ENCODE assay signal across 8 cellular contexts in genomic region chr17:68291836-68292688, GRCh38. TPM values are rescaled to one million over a fixed set of nuclear protein-coding genes. Genes with fewer than 3 reads are reported as not detected.
DNase-seq lines count a peak whose midpoint lies in the region; ATAC-seq and TF ChIP-seq lines count a peak whose summit lies in the region.

No MANE protein-coding gene starts in this region.

- TF ChIP-seq CTCF in HL-60 (IDR thresholded peaks at IDR 0.05; ENCODE audit: insufficient read depth, low read length) (no peak), PC-3 (conservative IDR thresholded peaks at IDR 0.05; ENCODE audit: low read depth, low read length) (peak; percentile 58), nephron progenitor cell (IDR thresholded peaks at IDR 0.05) (no peak)

- H3K79me2 ChIP-seq in PC-3 (ENCODE audit: low read length) = no peaks in the 10 kb centered on the region

- H4K20me1 ChIP-seq in PC-3 (ENCODE audit: low read length) = no peaks in the 10 kb centered on the region

- ATAC-seq in GM19467 (IDR thresholded peaks at IDR 0.05; ENCODE audit: unreplicated experiment) (peak; percentile 52), PC-3 (peak; percentile 78)
- ATAC-seq in activated T-cell treated with anti-CD3 and anti-CD28 coated beads, Interleukin-2, amount 50 U/mL, for 72 hours (replicated peaks in 1 of 2) = peak; percentile 67 to 71
- ATAC-seq in stimulated activated naive CD8-positive, alpha-beta T cell treated with anti-CD3 and anti-CD28 coated beads, Interleukin-15, amount 100 ng/mL, for 72 hours = peak; percentile 79

- no peaks in the 10 kb centered on the region for H3K27me3 Mint-ChIP-seq in activated T-cell treated with anti-CD3 and anti-CD28 coated beads, Interleukin-2, amount 50 U/mL, for 72 hours (ENCODE audit: low read depth)
- H3K27me3 Mint-ChIP-seq in nephron progenitor cell (ENCODE audit: low read depth, poor library complexity) = peaks cover 77% of the 10 kb centered on the region
- H3K27me3 Mint-ChIP-seq in stimulated activated naive CD8-positive, alpha-beta T cell treated with anti-CD3 and anti-CD28 coated beads, Interleukin-15, amount 100 ng/mL, for 72 hours = no peaks in the 10 kb centered on the region

- peak overlapping the region; percentile 76 for H2AFZ ChIP-seq in PC-3 (ENCODE audit: low read length)

- BruUV-seq in PC-3 (replicated peaks; lab: Mats Ljungman, UMichigan) = no TSS peak

- H3K27me3 ChIP-seq in HL-60 (ENCODE audit: insufficient read depth, poor library complexity, severe bottlenecking) = no peaks in the 10 kb centered on the region
- 0 out of 2 replicates have a peak, but pooled peaks cover 3% of the 10 kb centered on the region for H3K27me3 ChIP-seq in PC-3 (ENCODE audit: low read length)

- CTCF ChIA-PET in PC-3 (lab: Charles Lee) = interaction anchor here (0.5 kb wide), 1 partner anchor 60 kb away, joined by 6 read pairs; no protein-coding TSS in a partner anchor

- peaks cover 0 to 3% of the 10 kb centered on the region in 2 donors for H3K36me3 Mint-ChIP-seq in activated T-cell treated with anti-CD3 and anti-CD28 coated beads, Interleukin-2, amount 50 U/mL, for 72 hours (ENCODE audit: insufficient read depth in 2 of 2)
- no peaks in the 10 kb centered on the region for H3K36me3 Mint-ChIP-seq in nephron progenitor cell (ENCODE audit: low read depth)

- H3K36me3 ChIP-seq in PC-3 (ENCODE audit: low read depth, low read length) = no peaks in the 10 kb centered on the region

- no peaks in the 10 kb centered on the region for H3F3A ChIP-seq in PC-3 (ENCODE audit: low read length, unreplicated experiment)

- H3K4me2 ChIP-seq in PC-3 (ENCODE audit: low read length) = peak overlapping the region; percentile 97

- POLR2A ChIA-PET in PC-3 (lab: Charles Lee; ENCODE audit: unreplicated experiment) = interaction anchor here (0.6 kb wide), 1 partner anchor 42 kb away, joined by 3 read pairs; no protein-coding TSS in a partner anchor

- H3K4me3 ChIP-seq in HL-60 (replicated peaks; ENCODE audit: insufficient read depth, low read length) (peak overlapping the region; percentile 47), PC-3 (ENCODE audit: low read length) (peak overlapping the region; percentile 75)

- DNase-seq in COLO829 (ENCODE audit: low spot score) = peak; percentile 44
- peak; percentile 98 to 99 for DNase-seq in HL-60 (ENCODE audit: low read depth in 1 of 2, low spot score in 1 of 2)
- DNase-seq in PC-3 = peak; percentile 87
- DNase-seq in activated T-cell treated with anti-CD3 and anti-CD28 coated beads, Interleukin-2, amount 50 U/mL, for 72 hours = peak; percentile 88
- peak; percentile 39 for DNase-seq in fibroblast of peridontal ligament (ENCODE audit: extremely low read depth)
- DNase-seq in nephron progenitor cell = peak; percentile 75
- peak; percentile 88 to 93 for DNase-seq in stimulated activated naive CD8-positive, alpha-beta T cell treated with anti-CD3 and anti-CD28 coated beads, Interleukin-15, amount 100 ng/mL, for 72 hours

- peak overlapping the region; percentile 87 to 100 for H3K4me3 Mint-ChIP-seq in activated T-cell treated with anti-CD3 and anti-CD28 coated beads, Interleukin-2, amount 50 U/mL, for 72 hours
- peak overlapping the region; percentile 80 for H3K4me3 Mint-ChIP-seq in nephron progenitor cell
- H3K4me3 Mint-ChIP-seq in stimulated activated naive CD8-positive, alpha-beta T cell treated with anti-CD3 and anti-CD28 coated beads, Interleukin-15, amount 100 ng/mL, for 72 hours = peak overlapping the region; percentile 89 to 92

- peak overlapping the region; percentile 89 for H3K9ac ChIP-seq in PC-3 (ENCODE audit: low read length)

- H3K9me3 Mint-ChIP-seq in activated T-cell treated with anti-CD3 and anti-CD28 coated beads, Interleukin-2, amount 50 U/mL, for 72 hours = no peaks in the 10 kb centered on the region
- H3K9me3 Mint-ChIP-seq in nephron progenitor cell = no peaks in the 10 kb centered on the region
- no peaks in the 10 kb centered on the region for H3K9me3 Mint-ChIP-seq in stimulated activated naive CD8-positive, alpha-beta T cell treated with anti-CD3 and anti-CD28 coated beads, Interleukin-15, amount 100 ng/mL, for 72 hours

- peak overlapping the region; percentile 59 for H3K27ac Mint-ChIP-seq in activated T-cell treated with anti-CD3 and anti-CD28 coated beads, Interleukin-2, amount 50 U/mL, for 72 hours
- H3K27ac Mint-ChIP-seq in nephron progenitor cell = no peak overlapping the region
- H3K27ac Mint-ChIP-seq in stimulated activated naive CD8-positive, alpha-beta T cell treated with anti-CD3 and anti-CD28 coated beads, Interleukin-15, amount 100 ng/mL, for 72 hours = peak overlapping the region; percentile 92 to 94

- no peaks in the 10 kb centered on the region for H3K9me3 ChIP-seq in PC-3 (ENCODE audit: low read length)

- no peaks in the 10 kb centered on the region for H3K9me2 ChIP-seq in PC-3 (replicated peaks; ENCODE audit: low read length)

- peaks cover 33% of the 10 kb centered on the region for H3K4me1 ChIP-seq in PC-3 (ENCODE audit: insufficient read depth, low read length)

- intact Hi-C loops in PC-3 (cut with micrococcal nuclease) = no loop called here

- H3K4me1 Mint-ChIP-seq in activated T-cell treated with anti-CD3 and anti-CD28 coated beads, Interleukin-2, amount 50 U/mL, for 72 hours (ENCODE audit: low read depth) = peaks cover 74% of the 10 kb centered on the region
- peaks cover 29% of the 10 kb centered on the region for H3K4me1 Mint-ChIP-seq in nephron progenitor cell
- peaks cover 69% of the 10 kb centered on the region for H3K4me1 Mint-ChIP-seq in stimulated activated naive CD8-positive, alpha-beta T cell treated with anti-CD3 and anti-CD28 coated beads, Interleukin-15, amount 100 ng/mL, for 72 hours

- H3K27ac ChIP-seq in HL-60 (replicated peaks) = peak overlapping the region; percentile 90
- peak overlapping the region; percentile 72 for H3K27ac ChIP-seq in PC-3 (ENCODE audit: low read length)

RNA-seq across cellular contexts. Expression of gene ARSG, which starts 0.8 kb away (rescaled TPM):
- 1.3 and 2.1 TPM in 2 replicates for total RNA-seq in PC-3 (2014; rRNA removed)
- 10 to 100 TPM; 24.2 to 24.6 TPM for total RNA-seq in activated T-cell treated with anti-CD3 and anti-CD28 coated beads, Interleukin-2, amount 50 U/mL, for 72 hours

RNA-seq across cellular contexts. Expression of gene SLC16A6, which starts 1.1 kb away (rescaled TPM):
- 1.2 and 1.4 TPM in 2 replicates for total RNA-seq in PC-3 (2014; rRNA removed)
- total RNA-seq in activated T-cell treated with anti-CD3 and anti-CD28 coated beads, Interleukin-2, amount 50 U/mL, for 72 hours = 1 to 10 TPM; 5.9 to 8.7 TPM

RNA-seq across cellular contexts. Expression of gene AMZ2, which starts 44.2 kb away (rescaled TPM):
- 81.1 and 88.5 TPM in 2 replicates for total RNA-seq in PC-3 (2014; rRNA removed)
- total RNA-seq in activated T-cell treated with anti-CD3 and anti-CD28 coated beads, Interleukin-2, amount 50 U/mL, for 72 hours = 100 to 1,000 TPM; 185 to 224 TPM

Comparison
In these comparisons a context has a peak if more than half of its experiments do, and no peak if none do; other contexts are left out.
1. Peak in every context shown above with its lines: DNase-seq, ATAC-seq, H3K4me3 ChIP-seq and H3K27ac ChIP-seq.
2. DNase-seq: peak in every context shown above with its lines; median percentile 98 in HL-60; 90 in stimulated activated naive CD8-positive, alpha-beta T cell treated with anti-CD3 and anti-CD28 coated beads, Interleukin-15, amount 100 ng/mL, for 72 hours; 88 in activated T-cell treated with anti-CD3 and anti-CD28 coated beads, Interleukin-2, amount 50 U/mL, for 72 hours; 87 in PC-3; 75 in nephron progenitor cell; 44 in COLO829; 39 in fibroblast of peridontal ligament.